In the genomic region with DNA sequence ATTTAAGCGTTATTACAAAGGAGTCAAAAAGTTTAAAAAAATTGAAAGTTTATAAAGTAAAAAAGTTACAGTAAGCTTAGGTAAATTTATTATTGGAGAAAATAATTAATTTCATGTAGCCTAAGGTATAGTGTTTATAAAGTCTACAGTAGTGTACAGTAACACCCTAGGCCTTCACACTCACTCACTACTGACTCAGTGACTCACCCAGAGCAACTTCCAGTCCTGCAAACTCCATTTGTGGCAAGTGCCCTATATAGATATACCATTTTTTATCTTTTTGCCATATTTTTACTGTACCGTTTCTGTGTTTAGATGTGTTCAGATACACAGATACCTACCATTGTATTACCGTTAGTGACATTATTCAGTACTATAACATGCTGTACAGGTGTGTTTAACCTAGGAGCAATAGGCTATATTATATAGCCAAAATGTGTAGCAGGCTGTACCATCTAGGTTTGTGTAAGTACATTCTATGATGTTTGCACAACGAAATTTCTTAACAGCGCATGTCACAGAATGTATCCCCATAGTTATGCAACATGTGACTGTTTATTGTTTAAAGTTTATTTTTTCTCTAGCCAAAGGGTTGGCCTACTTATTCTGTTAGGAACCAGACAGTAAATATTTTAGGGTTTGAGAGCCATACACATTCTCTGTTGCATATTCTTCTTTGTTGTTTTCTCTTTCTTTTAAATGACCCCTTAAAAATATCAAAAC, we compare ENCODE assay signal across 1 cellular context.
TF ChIP-seq lines count a peak whose summit lies in the region.

No MANE protein-coding gene starts in this region.

TF ChIP-seq in GM23338, 12 proteins besides CTCF, POLR2A, EP300 and RAD21 (continued from another document):
- TF ChIP-seq, protein P1, sequence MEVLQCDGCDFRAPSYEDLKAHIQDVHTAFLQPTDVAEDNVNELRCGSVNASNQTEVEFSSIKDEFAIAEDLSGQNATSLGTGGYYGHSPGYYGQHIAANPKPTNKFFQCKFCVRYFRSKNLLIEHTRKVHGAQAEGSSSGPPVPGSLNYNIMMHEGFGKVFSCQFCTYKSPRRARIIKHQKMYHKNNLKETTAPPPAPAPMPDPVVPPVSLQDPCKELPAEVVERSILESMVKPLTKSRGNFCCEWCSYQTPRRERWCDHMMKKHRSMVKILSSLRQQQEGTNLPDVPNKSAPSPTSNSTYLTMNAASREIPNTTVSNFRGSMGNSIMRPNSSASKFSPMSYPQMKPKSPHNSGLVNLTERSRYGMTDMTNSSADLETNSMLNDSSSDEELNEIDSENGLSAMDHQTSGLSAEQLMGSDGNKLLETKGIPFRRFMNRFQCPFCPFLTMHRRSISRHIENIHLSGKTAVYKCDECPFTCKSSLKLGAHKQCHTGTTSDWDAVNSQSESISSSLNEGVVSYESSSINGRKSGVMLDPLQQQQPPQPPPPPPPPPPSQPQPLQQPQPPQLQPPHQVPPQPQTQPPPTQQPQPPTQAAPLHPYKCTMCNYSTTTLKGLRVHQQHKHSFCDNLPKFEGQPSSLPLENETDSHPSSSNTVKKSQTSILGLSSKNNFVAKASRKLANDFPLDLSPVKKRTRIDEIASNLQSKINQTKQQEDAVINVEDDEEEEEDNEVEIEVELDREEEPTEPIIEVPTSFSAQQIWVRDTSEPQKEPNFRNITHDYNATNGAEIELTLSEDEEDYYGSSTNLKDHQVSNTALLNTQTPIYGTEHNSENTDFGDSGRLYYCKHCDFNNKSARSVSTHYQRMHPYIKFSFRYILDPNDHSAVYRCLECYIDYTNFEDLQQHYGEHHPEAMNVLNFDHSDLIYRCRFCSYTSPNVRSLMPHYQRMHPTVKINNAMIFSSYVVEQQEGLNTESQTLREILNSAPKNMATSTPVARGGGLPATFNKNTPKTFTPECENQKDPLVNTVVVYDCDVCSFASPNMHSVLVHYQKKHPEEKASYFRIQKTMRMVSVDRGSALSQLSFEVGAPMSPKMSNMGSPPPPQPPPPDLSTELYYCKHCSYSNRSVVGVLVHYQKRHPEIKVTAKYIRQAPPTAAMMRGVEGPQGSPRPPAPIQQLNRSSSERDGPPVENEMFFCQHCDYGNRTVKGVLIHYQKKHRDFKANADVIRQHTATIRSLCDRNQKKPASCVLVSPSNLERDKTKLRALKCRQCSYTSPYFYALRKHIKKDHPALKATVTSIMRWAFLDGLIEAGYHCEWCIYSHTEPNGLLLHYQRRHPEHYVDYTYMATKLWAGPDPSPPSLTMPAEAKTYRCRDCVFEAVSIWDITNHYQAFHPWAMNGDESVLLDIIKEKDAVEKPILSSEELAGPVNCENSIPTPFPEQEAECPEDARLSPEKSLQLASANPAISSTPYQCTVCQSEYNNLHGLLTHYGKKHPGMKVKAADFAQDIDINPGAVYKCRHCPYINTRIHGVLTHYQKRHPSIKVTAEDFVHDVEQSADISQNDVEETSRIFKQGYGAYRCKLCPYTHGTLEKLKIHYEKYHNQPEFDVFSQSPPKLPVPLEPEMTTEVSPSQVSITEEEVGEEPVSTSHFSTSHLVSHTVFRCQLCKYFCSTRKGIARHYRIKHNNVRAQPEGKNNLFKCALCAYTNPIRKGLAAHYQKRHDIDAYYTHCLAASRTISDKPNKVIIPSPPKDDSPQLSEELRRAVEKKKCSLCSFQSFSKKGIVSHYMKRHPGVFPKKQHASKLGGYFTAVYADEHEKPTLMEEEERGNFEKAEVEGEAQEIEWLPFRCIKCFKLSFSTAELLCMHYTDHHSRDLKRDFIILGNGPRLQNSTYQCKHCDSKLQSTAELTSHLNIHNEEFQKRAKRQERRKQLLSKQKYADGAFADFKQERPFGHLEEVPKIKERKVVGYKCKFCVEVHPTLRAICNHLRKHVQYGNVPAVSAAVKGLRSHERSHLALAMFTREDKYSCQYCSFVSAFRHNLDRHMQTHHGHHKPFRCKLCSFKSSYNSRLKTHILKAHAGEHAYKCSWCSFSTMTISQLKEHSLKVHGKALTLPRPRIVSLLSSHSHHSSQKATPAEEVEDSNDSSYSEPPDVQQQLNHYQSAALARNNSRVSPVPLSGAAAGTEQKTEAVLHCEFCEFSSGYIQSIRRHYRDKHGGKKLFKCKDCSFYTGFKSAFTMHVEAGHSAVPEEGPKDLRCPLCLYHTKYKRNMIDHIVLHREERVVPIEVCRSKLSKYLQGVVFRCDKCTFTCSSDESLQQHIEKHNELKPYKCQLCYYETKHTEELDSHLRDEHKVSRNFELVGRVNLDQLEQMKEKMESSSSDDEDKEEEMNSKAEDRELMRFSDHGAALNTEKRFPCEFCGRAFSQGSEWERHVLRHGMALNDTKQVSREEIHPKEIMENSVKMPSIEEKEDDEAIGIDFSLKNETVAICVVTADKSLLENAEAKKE (CRISPR knock-in tag; IDR thresholded peaks at IDR 0.05), result no peak
- no peak for TF ChIP-seq ZNF114 (CRISPR knock-in tag; IDR thresholded peaks at IDR 0.05)
- no peak for TF ChIP-seq JUNB (IDR thresholded peaks at IDR 0.05; ENCODE audit: unreplicated experiment)
- TF ChIP-seq ZNF331 (CRISPR knock-in tag; IDR thresholded peaks at IDR 0.05; ENCODE audit: low read depth), result no peak
- TF ChIP-seq CREB1 (CRISPR knock-in tag; IDR thresholded peaks at IDR 0.05; ENCODE audit: low read depth), result no peak
- no peak for TF ChIP-seq EZH2phosphoT487 (IDR thresholded peaks at IDR 0.05; ENCODE audit: unreplicated experiment)
- TF ChIP-seq, protein P2, sequence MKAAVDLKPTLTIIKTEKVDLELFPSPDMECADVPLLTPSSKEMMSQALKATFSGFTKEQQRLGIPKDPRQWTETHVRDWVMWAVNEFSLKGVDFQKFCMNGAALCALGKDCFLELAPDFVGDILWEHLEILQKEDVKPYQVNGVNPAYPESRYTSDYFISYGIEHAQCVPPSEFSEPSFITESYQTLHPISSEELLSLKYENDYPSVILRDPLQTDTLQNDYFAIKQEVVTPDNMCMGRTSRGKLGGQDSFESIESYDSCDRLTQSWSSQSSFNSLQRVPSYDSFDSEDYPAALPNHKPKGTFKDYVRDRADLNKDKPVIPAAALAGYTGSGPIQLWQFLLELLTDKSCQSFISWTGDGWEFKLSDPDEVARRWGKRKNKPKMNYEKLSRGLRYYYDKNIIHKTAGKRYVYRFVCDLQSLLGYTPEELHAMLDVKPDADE (IDR thresholded peaks at IDR 0.05), result no peak
TF ChIP-seq in GM23338: peak in this region for 0.
